In genomic region chr7:55593515-55594318, GRCh38 we compare ENCODE assay signal across 8 cellular contexts. TPM values are rescaled to one million over a fixed set of nuclear protein-coding genes. Genes with fewer than 3 reads are reported as not detected.
A peak's percentile ranks its signal among the peaks of the same experiment; 100 is the strongest.
DNase-seq lines count a peak whose midpoint lies in the region; ATAC-seq and TF ChIP-seq lines count a peak whose summit lies in the region.

No MANE protein-coding gene starts in this region.

- no peak for ATAC-seq in HG03025 (IDR thresholded peaks at IDR 0.05; ENCODE audit: low FRiP score, unreplicated experiment)

- peaks cover 2% of the 10 kb centered on the region for H3K4me1 Mint-ChIP-seq in mesothelial cell of epicardium

- TF ChIP-seq CTCF in coronary artery (IDR thresholded peaks at IDR 0.05) = peak; percentile 68
- TF ChIP-seq CTCF in mesothelial cell of epicardium (IDR thresholded peaks at IDR 0.05; ENCODE audit: unreplicated experiment) = peak; percentile 89

- H3K36me3 Mint-ChIP-seq in mesothelial cell of epicardium = no peaks in the 10 kb centered on the region

- DNase-seq in ELR (ENCODE audit: low read depth) (peak; percentile 68), GOT3 (lab: John Stamatoyannopoulos, UW) (peak; percentile 46), NCI-H1694 treated with DMSO at 0.1 percent for 48 hours (lab: John Stamatoyannopoulos, UW) (peak; percentile 47), coronary artery (ENCODE audit: low spot score) (no peak), mesothelial cell of epicardium (ENCODE audit: low spot score in 2 of 2, unreplicated experiment in 2 of 2) (peak in 1 of 2 experiments; percentile 77)
- peak; percentile 86 for DNase-seq in activated CD4-positive, CD25-positive, alpha-beta regulatory T cell treated with anti-CD3 and anti-CD28 coated beads, Interleukin-2, amount 50 U/mL, for 72 hours
- peak; percentile 65 for DNase-seq in stimulated activated CD8-positive, alpha-beta memory T cell treated with anti-CD3 and anti-CD28 coated beads, Interleukin-7, amount 100 ng/mL, for 24 hours (ENCODE audit: low read depth)

- H3K27ac ChIP-seq in coronary artery = peak overlapping the region in 1 of 2 donors; percentile 17

- peaks cover 34% of the 10 kb centered on the region for H3K27me3 Mint-ChIP-seq in mesothelial cell of epicardium (ENCODE audit: low read depth)

- no peak overlapping the region for H3K4me3 ChIP-seq in coronary artery

- H3K9me3 Mint-ChIP-seq in mesothelial cell of epicardium = no peaks in the 10 kb centered on the region

- H3K27ac Mint-ChIP-seq in mesothelial cell of epicardium = no peak overlapping the region

- H3K4me3 Mint-ChIP-seq in mesothelial cell of epicardium = no peak overlapping the region

RNA-seq across cellular contexts. Expression of gene VOPP1, which starts 21.4 kb away (rescaled TPM):
- total RNA-seq in mesothelial cell of epicardium = 42.4 to 43.1 TPM (median 42.8 TPM) in 3 replicates
